ENCODE assay signal across 15 cellular contexts in genomic region chrX:110133735-110134370, GRCh38.
DNase-seq lines count a peak whose midpoint lies in the region; ATAC-seq and TF ChIP-seq lines count a peak whose summit lies in the region.
"Had no signal": no experiment of that assay in that cellular context is flagged by ENCODE, and none has a peak within 500 bp of the region (broad histone marks: within the 10 kb centered on the region; RNA-seq: fewer than 3 reads in every experiment).

No MANE protein-coding gene starts in this region.

- DNase-seq in GM10248 (ENCODE audit: extremely low spot score): peak; percentile 10
- no peak for DNase-seq in NK-92 (lab: John Stamatoyannopoulos, UW; ENCODE audit: unreplicated experiment)
- DNase-seq: activated naive CD4-positive, alpha-beta T cell; hippocampal formation; KBM-7; kidney glomerular epithelial cell; NCI-H1417; NCI-H345; OCI-M1; stimulated activated naive CD4-positive, alpha-beta T cell treated with Interleukin-2 at 50 U/mL for 16 hours had no signal

- ATAC-seq in GM18858 (IDR thresholded peaks at IDR 0.05; ENCODE audit: unreplicated experiment): peak; percentile 58
- peak; percentile 52 for ATAC-seq in HG03103 (IDR thresholded peaks at IDR 0.05; ENCODE audit: low read depth, unreplicated experiment)
- ATAC-seq in esophagus mucosa: peak; percentile 36
- no peak for ATAC-seq in HG03439 (IDR thresholded peaks at IDR 0.05; ENCODE audit: unreplicated experiment)
- ATAC-seq in GM21786 (IDR thresholded peaks at IDR 0.05; ENCODE audit: unreplicated experiment): no peak

- POLR2A ChIA-PET in GM10248 (lab: Yijun Ruan, JAX): no interaction called here

- CTCF ChIA-PET in GM10248 (lab: Yijun Ruan, JAX): interaction anchor here (1.0 to 5.7 kb wide), 4 partner anchors 13 to 275 kb away, joined by 3 to 33 read pairs (median 4); no protein-coding TSS in a partner anchor

- TF ChIP-seq CTCF in GM10248 (IDR thresholded peaks at IDR 0.05; ENCODE audit: control extremely low read depth, extremely low read depth, low read depth, missing control alignments): no peak

Comparison
In these comparisons a context has a peak if more than half of its experiments do, and no peak if none do; other contexts are left out.
1. ATAC-seq: peak in GM18858 (single experiment), HG03103 (single experiment) and esophagus mucosa (single experiment); none in HG03439 (single experiment) and GM21786 (single experiment).